Comparison of ENCODE assay signal across 13 cellular contexts in genomic region chr20:12875510-12875909, GRCh38.
"Had no signal": no experiment of that assay in that cellular context is flagged by ENCODE, and none has a peak within 500 bp of the region (broad histone marks: within the 10 kb centered on the region; RNA-seq: fewer than 3 reads in every experiment).

No MANE protein-coding gene starts in this region.

- ATAC-seq: activated T-helper 17 cell treated with anti-CD3 and anti-CD28 coated beads, Interleukin-2, amount 50 U/mL, for 72 hours; stimulated activated effector memory CD8-positive, alpha-beta T cell treated with anti-CD3 and anti-CD28 coated beads, Interleukin-12 subunit alpha, Interleukin-12 subunit beta, amount 100 ng/mL, for 72 hours; T-cell had no signal

- H3K9me3 ChIP-seq: ascending aorta, esophagus muscularis mucosa, tibial artery, uterus had no signal

- H3K27me3 ChIP-seq: ascending aorta, esophagus muscularis mucosa, tibial artery, uterus had no signal

- H3K27ac ChIP-seq: ascending aorta, esophagus muscularis mucosa, parathyroid adenoma, tibial artery, uterus had no signal

- DNase-seq: activated CD4-positive, alpha-beta T cell treated with anti-CD3 and anti-CD28 coated beads, Interleukin-2, amount 50 U/mL, for 48 hours; activated naive CD4-positive, alpha-beta T cell treated with Interleukin-2 at 50 U/mL for 16 hours; glutamatergic neuron; naive B cell; T-cell; T-helper 9 cell; tibial artery; uterus had no signal

- H3K4me1 ChIP-seq: ascending aorta, esophagus muscularis mucosa, parathyroid adenoma, tibial artery, uterus had no signal

- H3K4me3 ChIP-seq: ascending aorta, esophagus muscularis mucosa, tibial artery, uterus had no signal
